Comparison of ENCODE assay signal across 1 cellular context in genomic region chr12:89796798-89797382, GRCh38.
TF ChIP-seq lines count a peak whose summit lies in the region.

No MANE protein-coding gene starts in this region.

TF ChIP-seq in H1, 55 proteins besides CTCF, POLR2A, EP300 and RAD21 (continued from another document):
- TF ChIP-seq CHD7 (IDR thresholded peaks at IDR 0.05; ENCODE audit: insufficient replicate concordance, low read length) (no peak), ATF2 (IDR thresholded peaks at IDR 0.05; ENCODE audit: low read length) (no peak), POLR2AphosphoS5 (IDR thresholded peaks at IDR 0.05; ENCODE audit: low read depth, low read length) (no peak), FOSL1 (IDR thresholded peaks at IDR 0.05; ENCODE audit: insufficient read depth, low read depth, low read length) (no peak), KDM1A (IDR thresholded peaks at IDR 0.05; ENCODE audit: borderline replicate concordance, low read length) (no peak), HDAC2 (IDR thresholded peaks at IDR 0.05; ENCODE audit: borderline replicate concordance in 1 of 2, low read depth in 2 of 2, low read length in 2 of 2) (no peak), TAF7 (optimal IDR thresholded peaks at IDR 0.05; ENCODE audit: borderline replicate concordance, low read depth, low read length) (no peak), RBBP5 (IDR thresholded peaks at IDR 0.05; ENCODE audit: borderline replicate concordance, low read depth, low read length) (no peak), MAFK (IDR thresholded peaks at IDR 0.05; ENCODE audit: low read depth, low read length) (no peak), SP2 (IDR thresholded peaks at IDR 0.05; ENCODE audit: low read length) (no peak), GABPA (IDR thresholded peaks at IDR 0.05; ENCODE audit: borderline replicate concordance, insufficient read depth, low read length) (no peak), E2F6 (IDR thresholded peaks at IDR 0.05) (no peak), SUZ12 (IDR thresholded peaks at IDR 0.05; ENCODE audit: low read length) (no peak), SIN3A (conservative IDR thresholded peaks at IDR 0.05 in 1 of 2, IDR thresholded peaks at IDR 0.05 in 1 of 2; ENCODE audit: low read depth in 1 of 2, low read length in 2 of 2) (no peak)
